ENCODE assay signal across 35 cellular contexts in genomic region chr2:61116302-61116701, GRCh38.
"Had no signal": no experiment of that assay in that cellular context is flagged by ENCODE, and none has a peak within 500 bp of the region (broad histone marks: within the 10 kb centered on the region; RNA-seq: fewer than 3 reads in every experiment).

No MANE protein-coding gene starts in this region.

- H3K9me3 ChIP-seq: MG63 had no signal

- H3K27ac ChIP-seq: KMS-11 had no signal

- H3K4me3 ChIP-seq: MG63 had no signal

- H3K27me3 ChIP-seq: MG63 had no signal

- DNase-seq: Karpas-422, Kasumi-1, KG1, MG63, MM.1S, MV-4-11, NCI-H1048, NCI-H1092, NCI-H1092 treated with DMSO at 0.1 percent for 48 hours, NCI-H1105, NCI-H1105 treated with DMSO at 0.1 percent for 48 hours, NCI-H1417, NCI-H1417 treated with DMSO at 0.1 percent for 48 hours, NCI-H1436, NCI-H1436 treated with DMSO at 0.1 percent for 48 hours, NCI-H146, NCI-H1694, NCI-H1694 treated with DMSO at 0.1 percent for 48 hours, NCI-H187, NCI-H187 treated with DMSO at 0.1 percent for 48 hours, NCI-H1930, NCI-H2029 treated with DMSO at 0.1 percent for 48 hours, NCI-H2081, NCI-H2081 treated with DMSO at 0.1 percent for 48 hours, NCI-H2107, NCI-H2171, NCI-H2171 treated with DMSO at 0.1 percent for 48 hours, NCI-H2227 treated with DMSO at 0.1 percent for 48 hours, NCI-H226, NCI-H345, NCI-H446, NCI-H446 treated with DMSO at 0.1 percent for 48 hours, NCI-H510A, NCI-H510A treated with DMSO at 0.1 percent for 48 hours had no signal
